In the genomic region with DNA sequence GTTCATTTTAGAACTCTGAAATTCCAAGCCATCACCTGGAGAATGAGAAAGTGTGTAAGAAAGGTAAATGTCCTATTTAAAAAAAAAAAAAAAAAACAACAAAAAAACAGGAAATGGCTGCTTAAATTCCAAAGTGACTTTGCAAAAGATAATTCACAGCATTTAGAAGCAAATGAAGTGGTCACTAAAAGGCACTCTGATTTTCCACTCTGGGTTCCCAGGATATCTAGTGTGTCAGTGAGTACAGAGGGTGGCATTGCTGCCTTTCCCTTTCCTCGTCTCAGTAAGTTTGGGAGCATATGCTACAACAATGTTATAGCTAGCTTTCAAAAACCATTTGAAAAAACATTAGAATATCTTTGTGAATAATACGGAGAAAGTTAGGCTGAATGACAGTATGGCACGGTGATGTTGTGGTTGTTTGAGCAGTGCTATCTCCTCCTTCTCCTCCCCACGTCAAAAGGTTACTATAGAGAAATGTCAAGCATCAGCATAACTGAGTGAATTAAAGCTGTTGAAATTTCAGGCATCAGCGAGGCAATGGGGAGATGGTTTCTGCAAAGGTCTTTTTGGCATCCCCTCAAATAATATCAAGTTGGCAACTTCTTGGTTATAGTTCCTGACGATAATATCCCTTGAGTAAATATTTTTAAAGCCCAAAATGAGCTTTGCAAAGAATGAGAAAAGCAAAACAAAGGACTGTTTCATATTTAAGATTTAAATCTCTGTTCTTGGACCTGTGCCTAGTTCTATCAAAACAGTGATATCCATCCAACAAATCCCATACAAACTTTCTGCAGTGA, we compare ENCODE assay signal across 15 cellular contexts.
A peak's percentile ranks its signal among the peaks of the same experiment; 100 is the strongest.
DNase-seq lines count a peak whose midpoint lies in the region; ATAC-seq and TF ChIP-seq lines count a peak whose summit lies in the region.
"Had no signal": no experiment of that assay in that cellular context is flagged by ENCODE, and none has a peak within 500 bp of the region (broad histone marks: within the 10 kb centered on the region; RNA-seq: fewer than 3 reads in every experiment).

No MANE protein-coding gene starts in this region.

- intact Hi-C loops in sciatic nerve (cut with DNase I) = loop anchor here (5.0 kb wide), 1 partner anchor 182 kb away; no protein-coding TSS in a partner anchor

- DNase-seq in NT2/D1 (ENCODE audit: low read depth, low spot score) (peak; percentile 30), astrocyte of the spinal cord (ENCODE audit: low read depth, low spot score) (peak; percentile 27), fibroblast of pulmonary artery (ENCODE audit: low read depth) (peak; percentile 81), sciatic nerve (ENCODE audit: low spot score) (no peak), NCI-H2107 (lab: John Stamatoyannopoulos, UW) (no peak)
- DNase-seq in activated naive CD8-positive, alpha-beta T cell treated with anti-CD3 and anti-CD28 coated beads for 36 hours = no peak
- no peak for DNase-seq in stimulated activated naive CD8-positive, alpha-beta T cell treated with anti-CD3 and anti-CD28 coated beads, Interleukin-15, amount 100 ng/mL, for 72 hours
- DNase-seq: activated CD4-positive, alpha-beta T cell treated with anti-CD3 and anti-CD28 coated beads for 36 hours; activated naive CD4-positive, alpha-beta T cell treated with anti-CD3 and anti-CD28 coated beads, Interleukin-2, amount 10 ng/mL, durations not matched to agents 7 days and 5 days; HCEC 1CT; left lung; MV-4-11; posterior cingulate gyrus; SHP77 treated with DMSO at 0.1 percent for 48 hours had no signal

- H3K27me3 Mint-ChIP-seq in activated naive CD8-positive, alpha-beta T cell treated with anti-CD3 and anti-CD28 coated beads for 36 hours = peaks cover 4% of the 10 kb centered on the region
- H3K27me3 Mint-ChIP-seq in stimulated activated naive CD8-positive, alpha-beta T cell treated with anti-CD3 and anti-CD28 coated beads, Interleukin-15, amount 100 ng/mL, for 72 hours = no peaks in the 10 kb centered on the region
- H3K27me3 Mint-ChIP-seq: activated CD4-positive, alpha-beta T cell treated with anti-CD3 and anti-CD28 coated beads for 36 hours; activated naive CD4-positive, alpha-beta T cell treated with anti-CD3 and anti-CD28 coated beads, Interleukin-2, amount 10 ng/mL, durations not matched to agents 7 days and 5 days had no signal

- H3K4me3 Mint-ChIP-seq in activated naive CD8-positive, alpha-beta T cell treated with anti-CD3 and anti-CD28 coated beads for 36 hours = no peak overlapping the region
- no peak overlapping the region for H3K4me3 Mint-ChIP-seq in stimulated activated naive CD8-positive, alpha-beta T cell treated with anti-CD3 and anti-CD28 coated beads, Interleukin-15, amount 100 ng/mL, for 72 hours
- H3K4me3 Mint-ChIP-seq: activated CD4-positive, alpha-beta T cell treated with anti-CD3 and anti-CD28 coated beads for 36 hours; activated naive CD4-positive, alpha-beta T cell treated with anti-CD3 and anti-CD28 coated beads, Interleukin-2, amount 10 ng/mL, durations not matched to agents 7 days and 5 days had no signal

- TF ChIP-seq CTCF in astrocyte of the spinal cord (IDR thresholded peaks at IDR 0.05; ENCODE audit: low read depth, low read length) (no peak), fibroblast of pulmonary artery (IDR thresholded peaks at IDR 0.05; ENCODE audit: low read length, missing control alignments) (no peak)

- in situ Hi-C loops in astrocyte of the spinal cord (cut with HindIII; ENCODE audit: low sequenced_read_pairs) = no loop called here

- H3K27me3 ChIP-seq in NT2/D1 (ENCODE audit: insufficient read depth, insufficient read length) = no peaks in the 10 kb centered on the region
- H3K27me3 ChIP-seq: BLaER1 treated with 17β-estradiol and CSF1 and Interleukin-3, amounts not matched to agents 10 nM and 100 nM; left lung had no signal

- H3K36me3 ChIP-seq in NT2/D1 (ENCODE audit: insufficient read depth, insufficient read length, low read length) = no peaks in the 10 kb centered on the region
- H3K36me3 ChIP-seq: BLaER1 treated with 17β-estradiol and CSF1 and Interleukin-3, amounts not matched to agents 10 nM and 100 nM; left lung had no signal

- no peak overlapping the region for H3K27ac Mint-ChIP-seq in activated naive CD8-positive, alpha-beta T cell treated with anti-CD3 and anti-CD28 coated beads for 36 hours
- no peak overlapping the region for H3K27ac Mint-ChIP-seq in stimulated activated naive CD8-positive, alpha-beta T cell treated with anti-CD3 and anti-CD28 coated beads, Interleukin-15, amount 100 ng/mL, for 72 hours
- H3K27ac Mint-ChIP-seq: activated CD4-positive, alpha-beta T cell treated with anti-CD3 and anti-CD28 coated beads for 36 hours; activated naive CD4-positive, alpha-beta T cell treated with anti-CD3 and anti-CD28 coated beads, Interleukin-2, amount 10 ng/mL, durations not matched to agents 7 days and 5 days had no signal

- H3K4me1 Mint-ChIP-seq in activated naive CD8-positive, alpha-beta T cell treated with anti-CD3 and anti-CD28 coated beads for 36 hours = no peaks in the 10 kb centered on the region
- no peaks in the 10 kb centered on the region for H3K4me1 Mint-ChIP-seq in stimulated activated naive CD8-positive, alpha-beta T cell treated with anti-CD3 and anti-CD28 coated beads, Interleukin-15, amount 100 ng/mL, for 72 hours
- H3K4me1 Mint-ChIP-seq: activated CD4-positive, alpha-beta T cell treated with anti-CD3 and anti-CD28 coated beads for 36 hours; activated naive CD4-positive, alpha-beta T cell treated with anti-CD3 and anti-CD28 coated beads, Interleukin-2, amount 10 ng/mL, durations not matched to agents 7 days and 5 days had no signal

- no peak overlapping the region for H3K4me3 ChIP-seq in NT2/D1 (ENCODE audit: insufficient read length, low read depth)
- H3K4me3 ChIP-seq in astrocyte of the spinal cord (ENCODE audit: low read depth, low read length) = no peak overlapping the region
- H3K4me3 ChIP-seq in fibroblast of pulmonary artery (replicated peaks; ENCODE audit: low read depth, low read length) = no peak overlapping the region
- H3K4me3 ChIP-seq: BLaER1 treated with 17β-estradiol and CSF1 and Interleukin-3, amounts not matched to agents 10 nM and 100 nM; left lung had no signal

- no peaks in the 10 kb centered on the region for H3K9me3 ChIP-seq in NT2/D1 (ENCODE audit: insufficient read depth, low read length)
- H3K9me3 ChIP-seq: BLaER1 treated with 17β-estradiol and CSF1 and Interleukin-3, amounts not matched to agents 10 nM and 100 nM; left lung had no signal

- H3K36me3 Mint-ChIP-seq in activated naive CD8-positive, alpha-beta T cell treated with anti-CD3 and anti-CD28 coated beads for 36 hours = no peaks in the 10 kb centered on the region
- H3K36me3 Mint-ChIP-seq: activated naive CD4-positive, alpha-beta T cell treated with anti-CD3 and anti-CD28 coated beads, Interleukin-2, amount 10 ng/mL, durations not matched to agents 7 days and 5 days had no signal

- H3K4me1 ChIP-seq in NT2/D1 (ENCODE audit: insufficient read depth, insufficient read length) = no peaks in the 10 kb centered on the region
- H3K4me1 ChIP-seq: left lung had no signal

- no peak overlapping the region for H3K9ac ChIP-seq in NT2/D1 (ENCODE audit: insufficient read length, low read depth)
- H3K9ac ChIP-seq: BLaER1 treated with 17β-estradiol and CSF1 and Interleukin-3, amounts not matched to agents 10 nM and 100 nM had no signal

- H3K9me3 Mint-ChIP-seq in activated naive CD8-positive, alpha-beta T cell treated with anti-CD3 and anti-CD28 coated beads for 36 hours = no peaks in the 10 kb centered on the region
- H3K9me3 Mint-ChIP-seq in stimulated activated naive CD8-positive, alpha-beta T cell treated with anti-CD3 and anti-CD28 coated beads, Interleukin-15, amount 100 ng/mL, for 72 hours = peaks cover 0 to 6% of the 10 kb centered on the region in 2 donors
- H3K9me3 Mint-ChIP-seq: activated naive CD4-positive, alpha-beta T cell treated with anti-CD3 and anti-CD28 coated beads, Interleukin-2, amount 10 ng/mL, durations not matched to agents 7 days and 5 days had no signal

- ATAC-seq in sciatic nerve = peak; percentile 27
- ATAC-seq in stimulated activated naive CD8-positive, alpha-beta T cell treated with anti-CD3 and anti-CD28 coated beads, Interleukin-15, amount 100 ng/mL, for 72 hours = no peak
- ATAC-seq: activated CD4-positive, alpha-beta T cell treated with anti-CD3 and anti-CD28 coated beads for 36 hours; left lung had no signal

Comparison
In these comparisons a context has a peak if more than half of its experiments do, and no peak if none do; other contexts are left out.
1. DNase-seq: peak in NT2/D1 (single experiment), astrocyte of the spinal cord (single experiment) and fibroblast of pulmonary artery (single experiment); none in sciatic nerve (single experiment), activated naive CD8-positive, alpha-beta T cell treated with anti-CD3 and anti-CD28 coated beads for 36 hours (single experiment), NCI-H2107 (single experiment) and stimulated activated naive CD8-positive, alpha-beta T cell treated with anti-CD3 and anti-CD28 coated beads, Interleukin-15, amount 100 ng/mL, for 72 hours (0 of 2).